ENCODE assay signal across 13 cellular contexts in the genomic region with DNA sequence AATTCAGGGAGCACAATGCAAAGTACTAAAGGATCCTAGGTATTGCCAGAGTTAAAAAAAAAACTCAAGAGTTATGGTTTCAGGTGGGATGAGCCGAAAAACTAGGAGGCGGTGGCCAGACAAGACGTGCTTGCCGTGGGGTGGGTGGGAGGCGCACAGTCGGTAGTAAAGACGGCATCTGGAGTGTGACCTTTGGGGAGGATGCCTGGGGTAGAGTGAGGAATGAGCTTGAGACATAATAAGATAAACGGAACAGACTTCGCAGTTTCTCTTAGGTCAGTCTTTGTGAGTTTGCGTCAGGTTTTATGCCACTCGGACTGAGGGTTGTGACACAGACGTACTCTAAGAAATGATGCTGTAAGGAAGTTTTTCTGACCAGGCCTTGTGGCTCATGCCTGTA.
"Had no signal": no experiment of that assay in that cellular context is flagged by ENCODE, and none has a peak within 500 bp of the region (broad histone marks: within the 10 kb centered on the region; RNA-seq: fewer than 3 reads in every experiment).

No MANE protein-coding gene starts in this region.

- H3K9me3 ChIP-seq: SK-N-SH, thoracic aorta had no signal

- H3K4me3 Mint-ChIP-seq: activated CD4-positive, alpha-beta memory T cell treated with anti-CD3 and anti-CD28 coated beads, Interleukin-2, amount 10 ng/mL, durations not matched to agents 7 days and 5 days; activated naive CD8-positive, alpha-beta T cell treated with anti-CD3 and anti-CD28 coated beads, Interleukin-2, amount 10 ng/mL, durations not matched to agents 7 days and 5 days; activated T-helper 1 cell treated with anti-CD3 and anti-CD28 coated beads, Interleukin-12 subunit alpha, Interleukin-12 subunit beta, Interleukin-2, Interleukin-4 antibody, amounts not matched to agents 30 ng/mL and 10 ng/mL and 1 ng/mL, durations not matched to agents 14 hours and 24 hours and 36 hours; naive B cell; stimulated activated naive CD8-positive, alpha-beta T cell treated with anti-CD3 and anti-CD28 coated beads, Interleukin-15, Interleukin-2, amounts not matched to agents 100 ng/mL and 50 ng/mL, for 24 hours; T-cell had no signal

- H3K4me2 ChIP-seq: SK-N-SH had no signal

- H3K27ac ChIP-seq: thoracic aorta, WERI-Rb-1 had no signal

- H3K4me1 Mint-ChIP-seq: naive B cell, T-cell had no signal

- H3K36me3 Mint-ChIP-seq: activated naive CD8-positive, alpha-beta T cell treated with anti-CD3 and anti-CD28 coated beads, Interleukin-2, amount 10 ng/mL, durations not matched to agents 7 days and 5 days; T-cell had no signal

- H3K27ac Mint-ChIP-seq: activated CD4-positive, alpha-beta memory T cell treated with anti-CD3 and anti-CD28 coated beads, Interleukin-2, amount 10 ng/mL, durations not matched to agents 7 days and 5 days; activated naive CD8-positive, alpha-beta T cell treated with anti-CD3 and anti-CD28 coated beads, Interleukin-2, amount 10 ng/mL, durations not matched to agents 7 days and 5 days; activated T-helper 1 cell treated with anti-CD3 and anti-CD28 coated beads, Interleukin-12 subunit alpha, Interleukin-12 subunit beta, Interleukin-2, Interleukin-4 antibody, amounts not matched to agents 30 ng/mL and 10 ng/mL and 1 ng/mL, durations not matched to agents 14 hours and 24 hours and 36 hours; stimulated activated naive CD8-positive, alpha-beta T cell treated with anti-CD3 and anti-CD28 coated beads, Interleukin-15, Interleukin-2, amounts not matched to agents 100 ng/mL and 50 ng/mL, for 24 hours; T-cell had no signal

- DNase-seq: activated naive CD8-positive, alpha-beta T cell treated with anti-CD3 and anti-CD28 coated beads, Interleukin-2, amount 10 ng/mL, durations not matched to agents 7 days and 5 days; erythroblast; mammary epithelial cell; naive B cell; retina; SK-N-SH; stimulated activated CD4-positive, alpha-beta T cell treated with anti-CD3 and anti-CD28 coated beads, Interleukin-2, amount 100 ng/mL, for 48 hours; T-cell; WERI-Rb-1 had no signal

- H3K9me3 Mint-ChIP-seq: activated CD4-positive, alpha-beta memory T cell treated with anti-CD3 and anti-CD28 coated beads, Interleukin-2, amount 10 ng/mL, durations not matched to agents 7 days and 5 days; activated naive CD8-positive, alpha-beta T cell treated with anti-CD3 and anti-CD28 coated beads, Interleukin-2, amount 10 ng/mL, durations not matched to agents 7 days and 5 days; activated T-helper 1 cell treated with anti-CD3 and anti-CD28 coated beads, Interleukin-12 subunit alpha, Interleukin-12 subunit beta, Interleukin-2, Interleukin-4 antibody, amounts not matched to agents 30 ng/mL and 10 ng/mL and 1 ng/mL, durations not matched to agents 14 hours and 24 hours and 36 hours; naive B cell; stimulated activated naive CD8-positive, alpha-beta T cell treated with anti-CD3 and anti-CD28 coated beads, Interleukin-15, Interleukin-2, amounts not matched to agents 100 ng/mL and 50 ng/mL, for 24 hours; T-cell had no signal

- ATAC-seq: T-cell had no signal

- H3K27me3 Mint-ChIP-seq: naive B cell; stimulated activated naive CD8-positive, alpha-beta T cell treated with anti-CD3 and anti-CD28 coated beads, Interleukin-15, Interleukin-2, amounts not matched to agents 100 ng/mL and 50 ng/mL, for 24 hours; T-cell had no signal

- H3K4me3 ChIP-seq: thoracic aorta had no signal

- H3K9me2 ChIP-seq: SK-N-SH had no signal

- H3K36me3 ChIP-seq: WERI-Rb-1 had no signal
